Comparison of ENCODE assay signal across 1 cellular context in the genomic region with DNA sequence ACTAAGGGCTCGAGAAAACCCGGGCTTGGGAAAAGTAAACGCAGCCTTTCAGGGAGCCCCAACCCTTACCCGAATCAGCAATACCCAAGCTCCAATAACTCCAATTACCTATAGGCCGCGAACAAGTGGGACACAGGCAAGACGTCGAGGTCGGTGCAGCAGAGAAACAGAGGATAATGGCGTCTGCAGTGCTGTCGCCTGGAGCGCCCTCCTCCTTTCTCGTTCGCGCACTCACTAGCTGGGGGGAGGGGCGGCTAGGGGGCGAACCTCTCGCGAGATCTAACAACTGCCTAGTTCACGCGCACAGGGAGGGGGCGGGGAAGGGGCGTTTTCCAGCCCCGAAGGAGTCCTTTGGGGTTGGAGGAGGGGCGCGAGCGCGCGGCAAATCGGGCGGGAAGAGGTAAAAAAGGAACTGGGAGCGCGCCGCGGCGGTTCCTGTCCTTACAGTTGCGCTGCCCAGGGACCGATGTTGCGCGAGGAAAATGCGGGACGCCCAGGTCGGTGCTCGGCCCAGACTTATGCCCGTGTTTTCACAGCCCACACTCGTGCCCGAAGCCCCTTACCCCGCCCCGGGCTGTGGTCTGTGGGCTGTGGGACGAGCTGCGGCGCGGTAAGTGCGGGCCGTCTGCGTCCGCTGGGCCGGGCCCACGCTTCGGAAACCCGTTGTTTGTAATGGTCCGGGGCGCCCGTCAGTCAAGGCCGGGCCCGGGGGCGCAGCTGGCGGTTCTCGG.
TF ChIP-seq lines count a peak whose summit lies in the region.

A gene (plus strand): TSS at position 411 of the 731 bp plus-strand sequence. CDS start 20,182 bp downstream, outside the sequence.

TF ChIP-seq in WTC11, 78 proteins besides CTCF, POLR2A, EP300 and RAD21 (continued from another document and continues in another):
- TF ChIP-seq SP1 (CRISPR knock-in tag; conservative IDR thresholded peaks at IDR 0.05) (peak; percentile 90), PRRX2 (CRISPR knock-in tag; IDR thresholded peaks at IDR 0.05) (no peak), CREM (CRISPR knock-in tag; IDR thresholded peaks at IDR 0.05) (no peak), ATF1 (CRISPR knock-in tag; IDR thresholded peaks at IDR 0.05) (0 out of 2 replicates have a peak, but pooled peaks have one; percentile 55), ZNF121 (CRISPR knock-in tag; IDR thresholded peaks at IDR 0.05) (no peak), ZBTB21 (CRISPR knock-in tag; IDR thresholded peaks at IDR 0.05; ENCODE audit: borderline replicate concordance) (no peak; the same call in 1 of the 2 replicates), NFE2L1 (CRISPR knock-in tag; IDR thresholded peaks at IDR 0.05) (peak; percentile 57; the same call in 1 of the 2 replicates), GTF2I (CRISPR knock-in tag; conservative IDR thresholded peaks at IDR 0.05) (no peak), OVOL2 (CRISPR knock-in tag; IDR thresholded peaks at IDR 0.05; ENCODE audit: borderline replicate concordance) (no peak), SMAD3 (CRISPR knock-in tag; IDR thresholded peaks at IDR 0.05; ENCODE audit: borderline replicate concordance) (0 out of 2 replicates have a peak, but pooled peaks have one; percentile 51), GRHL2 (CRISPR knock-in tag; IDR thresholded peaks at IDR 0.05; ENCODE audit: insufficient replicate concordance, severe bottlenecking) (no peak), JUN (CRISPR knock-in tag; IDR thresholded peaks at IDR 0.05) (peak; percentile 84), ZNF317 (CRISPR knock-in tag; IDR thresholded peaks at IDR 0.05; ENCODE audit: borderline replicate concordance, low read depth) (no peak), NR1H2 (CRISPR knock-in tag; IDR thresholded peaks at IDR 0.05) (no peak), CREB1 (CRISPR knock-in tag; IDR thresholded peaks at IDR 0.05) (no peak), ZNF219 (CRISPR knock-in tag; IDR thresholded peaks at IDR 0.05; ENCODE audit: borderline replicate concordance) (no peak), TCF7 (CRISPR knock-in tag; IDR thresholded peaks at IDR 0.05; ENCODE audit: low read depth) (no peak), NR3C1 (CRISPR knock-in tag; conservative IDR thresholded peaks at IDR 0.05; ENCODE audit: low read depth) (no peak)
- TF ChIP-seq, protein P1, sequence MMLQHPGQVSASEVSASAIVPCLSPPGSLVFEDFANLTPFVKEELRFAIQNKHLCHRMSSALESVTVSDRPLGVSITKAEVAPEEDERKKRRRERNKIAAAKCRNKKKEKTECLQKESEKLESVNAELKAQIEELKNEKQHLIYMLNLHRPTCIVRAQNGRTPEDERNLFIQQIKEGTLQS (CRISPR knock-in tag; conservative IDR thresholded peaks at IDR 0.05): no peak
- TF ChIP-seq, protein P2, sequence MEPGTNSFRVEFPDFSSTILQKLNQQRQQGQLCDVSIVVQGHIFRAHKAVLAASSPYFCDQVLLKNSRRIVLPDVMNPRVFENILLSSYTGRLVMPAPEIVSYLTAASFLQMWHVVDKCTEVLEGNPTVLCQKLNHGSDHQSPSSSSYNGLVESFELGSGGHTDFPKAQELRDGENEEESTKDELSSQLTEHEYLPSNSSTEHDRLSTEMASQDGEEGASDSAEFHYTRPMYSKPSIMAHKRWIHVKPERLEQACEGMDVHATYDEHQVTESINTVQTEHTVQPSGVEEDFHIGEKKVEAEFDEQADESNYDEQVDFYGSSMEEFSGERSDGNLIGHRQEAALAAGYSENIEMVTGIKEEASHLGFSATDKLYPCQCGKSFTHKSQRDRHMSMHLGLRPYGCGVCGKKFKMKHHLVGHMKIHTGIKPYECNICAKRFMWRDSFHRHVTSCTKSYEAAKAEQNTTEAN (CRISPR knock-in tag; IDR thresholded peaks at IDR 0.05): peak; percentile 71; the same call in 1 of the 2 replicates
- TF ChIP-seq, protein P3, sequence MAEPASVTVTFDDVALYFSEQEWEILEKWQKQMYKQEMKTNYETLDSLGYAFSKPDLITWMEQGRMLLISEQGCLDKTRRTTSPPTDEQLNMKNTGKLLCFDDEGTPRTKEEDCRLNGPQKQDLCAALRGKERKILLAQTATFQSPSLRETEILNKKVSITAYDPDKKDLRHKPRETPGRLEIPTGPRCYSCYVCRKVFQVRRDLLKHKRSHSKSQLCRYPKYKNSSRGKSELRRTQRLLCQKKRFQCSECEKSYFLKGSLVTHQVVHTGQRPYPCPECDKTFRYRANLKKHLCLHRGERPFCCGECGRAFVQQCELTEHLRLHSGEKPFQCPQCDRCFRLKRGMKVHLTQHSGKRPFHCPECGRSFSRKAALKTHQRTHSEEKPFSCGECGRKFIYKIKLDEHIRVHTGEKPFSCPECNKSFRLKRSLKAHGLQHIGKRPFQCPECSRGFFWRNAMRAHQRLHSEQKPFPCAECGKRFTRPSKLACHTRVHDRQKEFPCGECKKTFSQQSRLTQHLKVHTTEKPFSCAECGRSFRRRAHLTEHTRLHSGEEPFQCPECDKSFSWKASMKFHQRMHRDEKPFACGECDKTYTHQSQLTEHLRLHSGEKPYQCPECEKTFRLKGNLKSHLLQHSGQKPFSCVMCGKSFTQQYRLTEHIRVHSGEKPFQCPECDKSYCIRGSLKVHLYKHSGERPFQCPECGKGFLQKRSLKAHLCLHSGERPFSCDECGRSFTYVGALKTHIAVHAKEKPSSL (CRISPR knock-in tag; conservative IDR thresholded peaks at IDR 0.05): no peak
- TF ChIP-seq, protein P4, sequence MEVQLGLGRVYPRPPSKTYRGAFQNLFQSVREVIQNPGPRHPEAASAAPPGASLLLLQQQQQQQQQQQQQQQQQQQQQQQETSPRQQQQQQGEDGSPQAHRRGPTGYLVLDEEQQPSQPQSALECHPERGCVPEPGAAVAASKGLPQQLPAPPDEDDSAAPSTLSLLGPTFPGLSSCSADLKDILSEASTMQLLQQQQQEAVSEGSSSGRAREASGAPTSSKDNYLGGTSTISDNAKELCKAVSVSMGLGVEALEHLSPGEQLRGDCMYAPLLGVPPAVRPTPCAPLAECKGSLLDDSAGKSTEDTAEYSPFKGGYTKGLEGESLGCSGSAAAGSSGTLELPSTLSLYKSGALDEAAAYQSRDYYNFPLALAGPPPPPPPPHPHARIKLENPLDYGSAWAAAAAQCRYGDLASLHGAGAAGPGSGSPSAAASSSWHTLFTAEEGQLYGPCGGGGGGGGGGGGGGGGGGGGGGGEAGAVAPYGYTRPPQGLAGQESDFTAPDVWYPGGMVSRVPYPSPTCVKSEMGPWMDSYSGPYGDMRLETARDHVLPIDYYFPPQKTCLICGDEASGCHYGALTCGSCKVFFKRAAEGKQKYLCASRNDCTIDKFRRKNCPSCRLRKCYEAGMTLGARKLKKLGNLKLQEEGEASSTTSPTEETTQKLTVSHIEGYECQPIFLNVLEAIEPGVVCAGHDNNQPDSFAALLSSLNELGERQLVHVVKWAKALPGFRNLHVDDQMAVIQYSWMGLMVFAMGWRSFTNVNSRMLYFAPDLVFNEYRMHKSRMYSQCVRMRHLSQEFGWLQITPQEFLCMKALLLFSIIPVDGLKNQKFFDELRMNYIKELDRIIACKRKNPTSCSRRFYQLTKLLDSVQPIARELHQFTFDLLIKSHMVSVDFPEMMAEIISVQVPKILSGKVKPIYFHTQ (CRISPR knock-in tag; IDR thresholded peaks at IDR 0.05): no peak
- TF ChIP-seq, protein P5, sequence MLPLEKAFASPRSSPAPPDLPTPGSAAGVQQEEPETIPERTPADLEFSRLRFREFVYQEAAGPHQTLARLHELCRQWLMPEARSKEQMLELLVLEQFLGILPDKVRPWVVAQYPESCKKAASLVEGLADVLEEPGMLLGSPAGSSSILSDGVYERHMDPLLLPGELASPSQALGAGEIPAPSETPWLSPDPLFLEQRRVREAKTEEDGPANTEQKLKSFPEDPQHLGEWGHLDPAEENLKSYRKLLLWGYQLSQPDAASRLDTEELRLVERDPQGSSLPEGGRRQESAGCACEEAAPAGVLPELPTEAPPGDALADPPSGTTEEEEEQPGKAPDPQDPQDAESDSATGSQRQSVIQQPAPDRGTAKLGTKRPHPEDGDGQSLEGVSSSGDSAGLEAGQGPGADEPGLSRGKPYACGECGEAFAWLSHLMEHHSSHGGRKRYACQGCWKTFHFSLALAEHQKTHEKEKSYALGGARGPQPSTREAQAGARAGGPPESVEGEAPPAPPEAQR (CRISPR knock-in tag; IDR thresholded peaks at IDR 0.05): no peak
- TF ChIP-seq, protein P6, sequence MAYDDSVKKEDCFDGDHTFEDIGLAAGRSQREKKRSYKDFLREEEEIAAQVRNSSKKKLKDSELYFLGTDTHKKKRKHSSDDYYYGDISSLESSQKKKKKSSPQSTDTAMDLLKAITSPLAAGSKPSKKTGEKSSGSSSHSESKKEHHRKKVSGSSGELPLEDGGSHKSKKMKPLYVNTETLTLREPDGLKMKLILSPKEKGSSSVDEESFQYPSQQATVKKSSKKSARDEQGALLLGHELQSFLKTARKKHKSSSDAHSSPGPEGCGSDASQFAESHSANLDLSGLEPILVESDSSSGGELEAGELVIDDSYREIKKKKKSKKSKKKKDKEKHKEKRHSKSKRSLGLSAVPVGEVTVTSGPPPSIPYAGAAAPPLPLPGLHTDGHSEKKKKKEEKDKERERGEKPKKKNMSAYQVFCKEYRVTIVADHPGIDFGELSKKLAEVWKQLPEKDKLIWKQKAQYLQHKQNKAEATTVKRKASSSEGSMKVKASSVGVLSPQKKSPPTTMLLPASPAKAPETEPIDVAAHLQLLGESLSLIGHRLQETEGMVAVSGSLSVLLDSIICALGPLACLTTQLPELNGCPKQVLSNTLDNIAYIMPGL (CRISPR knock-in tag; IDR thresholded peaks at IDR 0.05): peak; percentile 37; the same call in 1 of the 2 replicates
- TF ChIP-seq, protein P7, sequence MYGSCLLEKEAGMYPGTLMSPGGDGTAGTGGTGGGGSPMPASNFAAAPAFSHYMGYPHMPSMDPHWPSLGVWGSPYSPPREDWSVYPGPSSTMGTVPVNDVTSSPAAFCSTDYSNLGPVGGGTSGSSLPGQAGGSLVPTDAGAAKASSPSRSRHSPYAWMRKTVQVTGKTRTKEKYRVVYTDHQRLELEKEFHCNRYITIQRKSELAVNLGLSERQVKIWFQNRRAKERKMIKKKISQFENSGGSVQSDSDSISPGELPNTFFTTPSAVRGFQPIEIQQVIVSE (CRISPR knock-in tag; IDR thresholded peaks at IDR 0.05; ENCODE audit: borderline replicate concordance): no peak
- TF ChIP-seq, protein P8, sequence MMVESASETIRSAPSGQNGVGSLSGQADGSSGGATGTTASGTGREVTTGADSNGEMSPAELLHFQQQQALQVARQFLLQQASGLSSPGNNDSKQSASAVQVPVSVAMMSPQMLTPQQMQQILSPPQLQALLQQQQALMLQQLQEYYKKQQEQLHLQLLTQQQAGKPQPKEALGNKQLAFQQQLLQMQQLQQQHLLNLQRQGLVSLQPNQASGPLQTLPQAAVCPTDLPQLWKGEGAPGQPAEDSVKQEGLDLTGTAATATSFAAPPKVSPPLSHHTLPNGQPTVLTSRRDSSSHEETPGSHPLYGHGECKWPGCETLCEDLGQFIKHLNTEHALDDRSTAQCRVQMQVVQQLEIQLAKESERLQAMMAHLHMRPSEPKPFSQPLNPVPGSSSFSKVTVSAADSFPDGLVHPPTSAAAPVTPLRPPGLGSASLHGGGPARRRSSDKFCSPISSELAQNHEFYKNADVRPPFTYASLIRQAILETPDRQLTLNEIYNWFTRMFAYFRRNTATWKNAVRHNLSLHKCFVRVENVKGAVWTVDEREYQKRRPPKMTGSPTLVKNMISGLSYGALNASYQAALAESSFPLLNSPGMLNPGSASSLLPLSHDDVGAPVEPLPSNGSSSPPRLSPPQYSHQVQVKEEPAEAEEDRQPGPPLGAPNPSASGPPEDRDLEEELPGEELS (CRISPR knock-in tag; IDR thresholded peaks at IDR 0.05): no peak; the same call in 1 of the 2 replicates
- TF ChIP-seq, protein P9, sequence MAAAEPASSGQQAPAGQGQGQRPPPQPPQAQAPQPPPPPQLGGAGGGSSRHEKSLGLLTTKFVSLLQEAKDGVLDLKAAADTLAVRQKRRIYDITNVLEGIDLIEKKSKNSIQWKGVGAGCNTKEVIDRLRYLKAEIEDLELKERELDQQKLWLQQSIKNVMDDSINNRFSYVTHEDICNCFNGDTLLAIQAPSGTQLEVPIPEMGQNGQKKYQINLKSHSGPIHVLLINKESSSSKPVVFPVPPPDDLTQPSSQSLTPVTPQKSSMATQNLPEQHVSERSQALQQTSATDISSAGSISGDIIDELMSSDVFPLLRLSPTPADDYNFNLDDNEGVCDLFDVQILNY (CRISPR knock-in tag; IDR thresholded peaks at IDR 0.05): peak; percentile 91
- TF ChIP-seq, protein P10, sequence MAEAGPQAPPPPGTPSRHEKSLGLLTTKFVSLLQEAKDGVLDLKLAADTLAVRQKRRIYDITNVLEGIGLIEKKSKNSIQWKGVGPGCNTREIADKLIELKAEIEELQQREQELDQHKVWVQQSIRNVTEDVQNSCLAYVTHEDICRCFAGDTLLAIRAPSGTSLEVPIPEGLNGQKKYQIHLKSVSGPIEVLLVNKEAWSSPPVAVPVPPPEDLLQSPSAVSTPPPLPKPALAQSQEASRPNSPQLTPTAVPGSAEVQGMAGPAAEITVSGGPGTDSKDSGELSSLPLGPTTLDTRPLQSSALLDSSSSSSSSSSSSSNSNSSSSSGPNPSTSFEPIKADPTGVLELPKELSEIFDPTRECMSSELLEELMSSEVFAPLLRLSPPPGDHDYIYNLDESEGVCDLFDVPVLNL (CRISPR knock-in tag; IDR thresholded peaks at IDR 0.05; ENCODE audit: borderline replicate concordance, low read depth): peak; percentile 64; the same call in 1 of the 2 replicates
- TF ChIP-seq, protein P11, sequence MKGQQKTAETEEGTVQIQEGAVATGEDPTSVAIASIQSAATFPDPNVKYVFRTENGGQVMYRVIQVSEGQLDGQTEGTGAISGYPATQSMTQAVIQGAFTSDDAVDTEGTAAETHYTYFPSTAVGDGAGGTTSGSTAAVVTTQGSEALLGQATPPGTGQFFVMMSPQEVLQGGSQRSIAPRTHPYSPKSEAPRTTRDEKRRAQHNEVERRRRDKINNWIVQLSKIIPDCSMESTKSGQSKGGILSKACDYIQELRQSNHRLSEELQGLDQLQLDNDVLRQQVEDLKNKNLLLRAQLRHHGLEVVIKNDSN (CRISPR knock-in tag; IDR thresholded peaks at IDR 0.05): peak; percentile 13; the same call in 1 of the 2 replicates
- TF ChIP-seq, protein P12, sequence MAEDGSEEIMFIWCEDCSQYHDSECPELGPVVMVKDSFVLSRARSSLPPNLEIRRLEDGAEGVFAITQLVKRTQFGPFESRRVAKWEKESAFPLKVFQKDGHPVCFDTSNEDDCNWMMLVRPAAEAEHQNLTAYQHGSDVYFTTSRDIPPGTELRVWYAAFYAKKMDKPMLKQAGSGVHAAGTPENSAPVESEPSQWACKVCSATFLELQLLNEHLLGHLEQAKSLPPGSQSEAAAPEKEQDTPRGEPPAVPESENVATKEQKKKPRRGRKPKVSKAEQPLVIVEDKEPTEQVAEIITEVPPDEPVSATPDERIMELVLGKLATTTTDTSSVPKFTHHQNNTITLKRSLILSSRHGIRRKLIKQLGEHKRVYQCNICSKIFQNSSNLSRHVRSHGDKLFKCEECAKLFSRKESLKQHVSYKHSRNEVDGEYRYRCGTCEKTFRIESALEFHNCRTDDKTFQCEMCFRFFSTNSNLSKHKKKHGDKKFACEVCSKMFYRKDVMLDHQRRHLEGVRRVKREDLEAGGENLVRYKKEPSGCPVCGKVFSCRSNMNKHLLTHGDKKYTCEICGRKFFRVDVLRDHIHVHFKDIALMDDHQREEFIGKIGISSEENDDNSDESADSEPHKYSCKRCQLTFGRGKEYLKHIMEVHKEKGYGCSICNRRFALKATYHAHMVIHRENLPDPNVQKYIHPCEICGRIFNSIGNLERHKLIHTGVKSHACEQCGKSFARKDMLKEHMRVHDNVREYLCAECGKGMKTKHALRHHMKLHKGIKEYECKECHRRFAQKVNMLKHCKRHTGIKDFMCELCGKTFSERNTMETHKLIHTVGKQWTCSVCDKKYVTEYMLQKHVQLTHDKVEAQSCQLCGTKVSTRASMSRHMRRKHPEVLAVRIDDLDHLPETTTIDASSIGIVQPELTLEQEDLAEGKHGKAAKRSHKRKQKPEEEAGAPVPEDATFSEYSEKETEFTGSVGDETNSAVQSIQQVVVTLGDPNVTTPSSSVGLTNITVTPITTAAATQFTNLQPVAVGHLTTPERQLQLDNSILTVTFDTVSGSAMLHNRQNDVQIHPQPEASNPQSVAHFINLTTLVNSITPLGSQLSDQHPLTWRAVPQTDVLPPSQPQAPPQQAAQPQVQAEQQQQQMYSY (CRISPR knock-in tag; IDR thresholded peaks at IDR 0.05): 0 out of 2 replicates have a peak, but pooled peaks have one; percentile 7
